17 cellular contexts compared by ENCODE assay signal in genomic region chr5:61519728-61520277, GRCh38.
A peak's percentile ranks its signal among the peaks of the same experiment; 100 is the strongest.
DNase-seq lines count a peak whose midpoint lies in the region; ATAC-seq and TF ChIP-seq lines count a peak whose summit lies in the region.
"Had no signal": no experiment of that assay in that cellular context is flagged by ENCODE, and none has a peak within 500 bp of the region (broad histone marks: within the 10 kb centered on the region; RNA-seq: fewer than 3 reads in every experiment).

No MANE protein-coding gene starts in this region.

- POLR2A ChIA-PET in WTC11 (lab: Charles Lee): no interaction called here

- H3K36me3 Mint-ChIP-seq in WTC11 (no peaks in the 10 kb centered on the region), natural killer cell (no peaks in the 10 kb centered on the region), glutamatergic neuron (ENCODE audit: unreplicated experiment) (no peaks in the 10 kb centered on the region)

- H3K9me3 Mint-ChIP-seq in WTC11 (no peaks in the 10 kb centered on the region), natural killer cell (no peaks in the 10 kb centered on the region), glutamatergic neuron (ENCODE audit: unreplicated experiment) (peaks cover 1% of the 10 kb centered on the region)
- H3K9me3 Mint-ChIP-seq: HFFc6 had no signal

- H3K27ac Mint-ChIP-seq in WTC11 (no peak overlapping the region), natural killer cell (no peak overlapping the region), glutamatergic neuron (ENCODE audit: unreplicated experiment) (no peak overlapping the region)
- H3K27ac Mint-ChIP-seq: CD4-positive, alpha-beta T cell; HFFc6 had no signal

- intact Hi-C loops in natural killer cell (cut with micrococcal nuclease): no loop called here

- no peak overlapping the region for H3K4me3 ChIP-seq in choroid plexus epithelial cell (ENCODE audit: low read depth, low read length)
- H3K4me3 ChIP-seq: A549, GM23248 had no signal

- H3K4me3 Mint-ChIP-seq in WTC11 (no peak overlapping the region), natural killer cell (no peak overlapping the region), glutamatergic neuron (ENCODE audit: unreplicated experiment) (no peak overlapping the region)
- H3K4me3 Mint-ChIP-seq: CD4-positive, alpha-beta T cell; HFFc6 had no signal

- H3K4me1 Mint-ChIP-seq in WTC11 (0 out of 2 replicates have a peak, but pooled peaks cover 4% of the 10 kb centered on the region), natural killer cell (peaks cover 0 to 17% of the 10 kb centered on the region in 2 donors), glutamatergic neuron (ENCODE audit: low read depth, unreplicated experiment) (no peaks in the 10 kb centered on the region)

- no peak for ATAC-seq in WTC11
- ATAC-seq in HG02852 (IDR thresholded peaks at IDR 0.05; ENCODE audit: unreplicated experiment): no peak
- ATAC-seq in natural killer cell: no peak
- ATAC-seq: A549, HCT116, HepG2 had no signal

- CTCF ChIA-PET in WTC11 (lab: Charles Lee): interaction anchor here (1.1 kb wide), 1 partner anchor 139 kb away, joined by 3 read pairs; no protein-coding TSS in a partner anchor

- DNase-seq in G401 (ENCODE audit: low spot score) (peak; percentile 37), WTC11 (ENCODE audit: low spot score) (peak; percentile 14), choroid plexus epithelial cell (ENCODE audit: low read depth) (peak; percentile 23), iris pigment epithelial cell (ENCODE audit: low read depth) (peak; percentile 27), natural killer cell (no peak), NCI-H69 (lab: John Stamatoyannopoulos, UW) (no peak), glutamatergic neuron (no peak)
- DNase-seq: AML-193; Caco-2; CD4-positive, alpha-beta T cell; GDM1; GM23248; HFFc6 had no signal

- H3K27me3 Mint-ChIP-seq in WTC11 (ENCODE audit: low read depth) (no peaks in the 10 kb centered on the region), natural killer cell (ENCODE audit: low read depth in 2 of 2) (no peaks in the 10 kb centered on the region), glutamatergic neuron (ENCODE audit: unreplicated experiment) (peaks cover 4% of the 10 kb centered on the region)
- H3K27me3 Mint-ChIP-seq: CD4-positive, alpha-beta T cell had no signal

- no peak for TF ChIP-seq CTCF in WTC11 (IDR thresholded peaks at IDR 0.05)
- no peak for TF ChIP-seq CTCF in choroid plexus epithelial cell (conservative IDR thresholded peaks at IDR 0.05; ENCODE audit: low read depth, low read length)
- no peak for TF ChIP-seq CTCF in natural killer cell (IDR thresholded peaks at IDR 0.05)
- no peak for TF ChIP-seq CTCF in glutamatergic neuron (IDR thresholded peaks at IDR 0.05; ENCODE audit: partially characterized antibody, unreplicated experiment)

- in situ Hi-C loops in G401 (cut with HindIII; ENCODE audit: low sequenced_read_pairs): no loop called here

TF ChIP-seq in WTC11, 78 proteins besides CTCF, POLR2A, EP300 and RAD21:
- TF ChIP-seq HMGXB4 (CRISPR knock-in tag; IDR thresholded peaks at IDR 0.05) (no peak), CREM (CRISPR knock-in tag; IDR thresholded peaks at IDR 0.05) (no peak), MAX (CRISPR knock-in tag; IDR thresholded peaks at IDR 0.05) (no peak), SMAD3 (CRISPR knock-in tag; IDR thresholded peaks at IDR 0.05; ENCODE audit: borderline replicate concordance) (no peak), USF2 (CRISPR knock-in tag; IDR thresholded peaks at IDR 0.05) (no peak), ZNF121 (CRISPR knock-in tag; IDR thresholded peaks at IDR 0.05) (no peak), MXD4 (CRISPR knock-in tag; IDR thresholded peaks at IDR 0.05; ENCODE audit: borderline replicate concordance) (no peak)

Comparison
In these comparisons a context has a peak if more than half of its experiments do, and no peak if none do; other contexts are left out.
1. DNase-seq: peak in G401 (single experiment), WTC11 (single experiment), choroid plexus epithelial cell (single experiment) and iris pigment epithelial cell (single experiment); none in natural killer cell (single experiment), NCI-H69 (single experiment) and glutamatergic neuron (single experiment).